In genomic region chrX:41100200-41100599, GRCh38 we compare ENCODE assay signal across 26 cellular contexts.
"Had no signal": no experiment of that assay in that cellular context is flagged by ENCODE, and none has a peak within 500 bp of the region (broad histone marks: within the 10 kb centered on the region; RNA-seq: fewer than 3 reads in every experiment).

No MANE protein-coding gene starts in this region.

- H3K4me3 ChIP-seq: esophagus muscularis mucosa, stomach, suprapubic skin, tibial nerve had no signal

- H2AFZ ChIP-seq: parathyroid adenoma had no signal

- FAIRE-seq: colon, frontal cortex, TTC549, urothelium cell line had no signal

- H3K9ac ChIP-seq: parathyroid adenoma had no signal

- H3K9me3 ChIP-seq: esophagus muscularis mucosa, stomach, suprapubic skin, tibial nerve had no signal

- H3K27me3 Mint-ChIP-seq: activated B cell treated with CpG ODN at 0.5 μM for 24 hours; activated CD4-positive, alpha-beta T cell treated with anti-CD3 and anti-CD28 coated beads for 36 hours; activated naive CD4-positive, alpha-beta T cell treated with anti-CD3 and anti-CD28 coated beads, Interleukin-2, amount 10 ng/mL, durations not matched to agents 7 days and 5 days; brain; T-cell had no signal

- H3K36me3 Mint-ChIP-seq: activated naive CD4-positive, alpha-beta T cell treated with anti-CD3 and anti-CD28 coated beads, Interleukin-2, amount 10 ng/mL, durations not matched to agents 7 days and 5 days had no signal

- H3K27ac Mint-ChIP-seq: activated B cell treated with CpG ODN at 0.5 μM for 24 hours; activated CD4-positive, alpha-beta T cell treated with anti-CD3 and anti-CD28 coated beads for 36 hours; activated naive CD4-positive, alpha-beta T cell treated with anti-CD3 and anti-CD28 coated beads, Interleukin-2, amount 10 ng/mL, durations not matched to agents 7 days and 5 days; brain; T-cell had no signal

- H3K36me3 ChIP-seq: esophagus muscularis mucosa, suprapubic skin, tibial nerve had no signal

- H3K9me3 Mint-ChIP-seq: activated B cell treated with CpG ODN at 0.5 μM for 24 hours; activated naive CD4-positive, alpha-beta T cell treated with anti-CD3 and anti-CD28 coated beads, Interleukin-2, amount 10 ng/mL, durations not matched to agents 7 days and 5 days; activated T-cell treated with anti-CD3 and anti-CD28 coated beads, Interleukin-2, amount 50 U/mL, for 4 hours; T-cell had no signal

- DNase-seq: activated B cell treated with CpG ODN at 0.5 μM for 24 hours; activated CD4-positive, alpha-beta T cell treated with anti-CD3 and anti-CD28 coated beads for 36 hours; activated CD4-positive, alpha-beta T cell treated with anti-CD3 and anti-CD28 coated beads, Interleukin-2, amount 50 U/mL, for 4 hours; activated CD8-positive, alpha-beta memory T cell treated with anti-CD3 and anti-CD28 coated beads for 24 hours; activated CD8-positive, alpha-beta memory T cell treated with anti-CD3 and anti-CD28 coated beads, Interleukin-2, amount 50 U/mL, for 4 hours; activated naive CD4-positive, alpha-beta T cell treated with anti-CD3 and anti-CD28 coated beads, Interleukin-2, amount 10 ng/mL, durations not matched to agents 7 days and 5 days; activated T-cell treated with anti-CD3 and anti-CD28 coated beads, Interleukin-2, amount 50 U/mL, for 4 hours; aorta; caudate nucleus; effector memory CD4-positive, alpha-beta T cell; glutamatergic neuron; hippocampal formation; nucleus accumbens; right cardiac atrium; stimulated activated CD4-positive, alpha-beta T cell treated with anti-CD3 and anti-CD28 coated beads, Interleukin-12 subunit alpha, Interleukin-12 subunit beta, amount 100 ng/mL, for 4 hours; stomach; T-cell had no signal

- H3K4me3 Mint-ChIP-seq: activated B cell treated with CpG ODN at 0.5 μM for 24 hours; activated CD4-positive, alpha-beta T cell treated with anti-CD3 and anti-CD28 coated beads for 36 hours; activated naive CD4-positive, alpha-beta T cell treated with anti-CD3 and anti-CD28 coated beads, Interleukin-2, amount 10 ng/mL, durations not matched to agents 7 days and 5 days; activated T-cell treated with anti-CD3 and anti-CD28 coated beads, Interleukin-2, amount 50 U/mL, for 4 hours; brain had no signal

- ATAC-seq: activated CD4-positive, alpha-beta T cell treated with anti-CD3 and anti-CD28 coated beads for 36 hours; activated T-cell treated with anti-CD3 and anti-CD28 coated beads, Interleukin-2, amount 50 U/mL, for 4 hours; right cardiac atrium; T-cell had no signal

- H3K27me3 ChIP-seq: stomach, suprapubic skin, tibial nerve had no signal

- H3K27ac ChIP-seq: esophagus muscularis mucosa, parathyroid adenoma, stomach, suprapubic skin, tibial nerve had no signal
